In the genomic region with DNA sequence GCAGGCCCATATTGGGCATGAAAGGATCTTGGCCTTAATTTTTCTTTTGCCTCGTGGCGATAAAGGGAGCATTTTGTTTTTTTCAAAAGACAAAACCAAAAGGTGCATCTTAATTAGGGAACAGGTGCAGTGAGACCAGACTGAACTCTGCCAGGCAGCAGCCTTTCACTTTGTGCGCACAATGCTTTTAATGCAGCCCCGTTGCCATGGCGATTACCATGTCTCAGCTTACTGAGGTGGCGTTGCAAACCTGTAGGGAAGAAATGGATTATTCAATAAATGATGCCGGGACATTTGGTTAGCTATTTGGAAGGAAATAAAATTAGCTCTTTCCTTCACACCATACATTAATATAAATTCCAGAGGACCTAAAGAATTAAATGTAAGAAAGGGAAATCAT, we compare ENCODE assay signal across 16 cellular contexts.
A peak's percentile ranks its signal among the peaks of the same experiment; 100 is the strongest.
DNase-seq lines count a peak whose midpoint lies in the region; TF ChIP-seq lines count a peak whose summit lies in the region.
"Had no signal": no experiment of that assay in that cellular context is flagged by ENCODE, and none has a peak within 500 bp of the region (broad histone marks: within the 10 kb centered on the region; RNA-seq: fewer than 3 reads in every experiment).

No MANE protein-coding gene starts in this region.

- H3K9ac ChIP-seq in mesendoderm (ENCODE audit: low read length), result no peak overlapping the region

- no peak overlapping the region for H4K5ac ChIP-seq in mesendoderm (ENCODE audit: low read length)

- H2BK5ac ChIP-seq in mesendoderm (ENCODE audit: low read length), result no peak overlapping the region

- H3K4me1 ChIP-seq in left ventricle myocardium inferior (peaks cover 5% of the 10 kb centered on the region), mesendoderm (ENCODE audit: control insufficient read depth, low read depth, low read length) (peaks cover 2% of the 10 kb centered on the region)
- H3K4me1 ChIP-seq: tibial artery had no signal

- H3K27me3 ChIP-seq in left ventricle myocardium inferior (ENCODE audit: low read depth) (peaks cover 64% of the 10 kb centered on the region), mesendoderm (ENCODE audit: insufficient read depth, low read length, poor library complexity) (no peaks in the 10 kb centered on the region)

- H3K4me2 ChIP-seq in mesendoderm (ENCODE audit: low read length), result no peak overlapping the region

- H4K8ac ChIP-seq in mesendoderm (ENCODE audit: low read depth, low read length), result no peak overlapping the region

- H2AK5ac ChIP-seq in mesendoderm (ENCODE audit: low read length), result no peak overlapping the region

- H3K79me1 ChIP-seq in mesendoderm (ENCODE audit: low read length), result no peaks in the 10 kb centered on the region

- peaks cover 35% of the 10 kb centered on the region for H3K9me3 ChIP-seq in left ventricle myocardium inferior (replicated peaks)

- no peak overlapping the region for H2BK120ac ChIP-seq in mesendoderm (ENCODE audit: low read depth, low read length)

- H3K18ac ChIP-seq in mesendoderm (ENCODE audit: low read length), result no peak overlapping the region

- H3K27ac ChIP-seq in left ventricle myocardium inferior (replicated peaks), result no peak overlapping the region
- no peak overlapping the region for H3K27ac ChIP-seq in mesendoderm (ENCODE audit: low read depth, low read length)
- H3K27ac ChIP-seq: C4-2B, tibial artery had no signal

- intact Hi-C loops in left ventricle myocardium inferior (cut with micrococcal nuclease), result no loop called here

- no CpG with 5 or more reads among the region's 7 CpGs for WGBS in mesendoderm (ENCODE audit: extremely low coverage, insufficient coverage, low lambda C conversion rate)

- no peaks in the 10 kb centered on the region for H3K79me2 ChIP-seq in mesendoderm (ENCODE audit: control insufficient read depth, insufficient read depth, low read length)

- H3K4me3 ChIP-seq in left ventricle myocardium inferior (no peak overlapping the region), mesendoderm (ENCODE audit: low read length) (no peak overlapping the region)
- H3K4me3 ChIP-seq: tibial artery had no signal

- H3K56ac ChIP-seq in mesendoderm (ENCODE audit: low read length), result no peak overlapping the region

- peak; percentile 54 for DNase-seq in DMS53 (lab: John Stamatoyannopoulos, UW)
- no peak for DNase-seq in DMS53 treated with DMSO at 0.1 percent for 48 hours (lab: John Stamatoyannopoulos, UW; ENCODE audit: unreplicated experiment)
- peak; percentile 84 for DNase-seq in NCI-H1105 treated with DMSO at 0.1 percent for 48 hours (lab: John Stamatoyannopoulos, UW)
- peak; percentile 51 for DNase-seq in NCI-H748 treated with DMSO at 0.1 percent for 48 hours (lab: John Stamatoyannopoulos, UW)
- DNase-seq in nucleus accumbens (lab: John Stamatoyannopoulos, UW), result peak in 33 of 56 donors; percentile 7 to 78 (median 44)
- DNase-seq in left ventricle myocardium inferior, result no peak
- no peak for DNase-seq in HPDE6-E6E7 (ENCODE audit: extremely low spot score)
- no peak for DNase-seq in mesendoderm
- DNase-seq: activated CD4-positive, CD25-positive, alpha-beta regulatory T cell treated with anti-CD3 and anti-CD28 coated beads, Interleukin-2, amount 50 U/mL, for 72 hours; HCEC 1CT; hippocampal formation; kidney glomerular epithelial cell; NCI-H446 treated with DMSO at 0.1 percent for 48 hours; stimulated activated CD4-positive, alpha-beta T cell treated with anti-CD3 and anti-CD28 coated beads, Interleukin-12 subunit alpha, Interleukin-12 subunit beta, amount 100 ng/mL, for 4 hours had no signal

- H3K36me3 ChIP-seq in left ventricle myocardium inferior, result no peaks in the 10 kb centered on the region
- H3K36me3 ChIP-seq in mesendoderm (ENCODE audit: control insufficient read depth, insufficient read depth, low read length), result no peaks in the 10 kb centered on the region
- H3K36me3 ChIP-seq: tibial artery had no signal

- no peak for TF ChIP-seq CTCF in left ventricle myocardium inferior (IDR thresholded peaks at IDR 0.05; ENCODE audit: borderline replicate concordance)

- H2BK15ac ChIP-seq in mesendoderm (replicated peaks; ENCODE audit: low read depth), result no peak overlapping the region

- H3K4ac ChIP-seq in mesendoderm (ENCODE audit: low read depth, low read length), result no peak overlapping the region

- no peak overlapping the region for H3K23ac ChIP-seq in mesendoderm (ENCODE audit: low read length)

Comparison
In these comparisons a context has a peak if more than half of its experiments do, and no peak if none do; other contexts are left out.
1. DNase-seq: peak in DMS53 (single experiment), NCI-H1105 treated with DMSO at 0.1 percent for 48 hours (single experiment), NCI-H748 treated with DMSO at 0.1 percent for 48 hours (single experiment) and nucleus accumbens (33 of 56); none in DMS53 treated with DMSO at 0.1 percent for 48 hours (single experiment), left ventricle myocardium inferior (single experiment), HPDE6-E6E7 (single experiment) and mesendoderm (single experiment).